Comparison of ENCODE assay signal across 8 cellular contexts in the genomic region with DNA sequence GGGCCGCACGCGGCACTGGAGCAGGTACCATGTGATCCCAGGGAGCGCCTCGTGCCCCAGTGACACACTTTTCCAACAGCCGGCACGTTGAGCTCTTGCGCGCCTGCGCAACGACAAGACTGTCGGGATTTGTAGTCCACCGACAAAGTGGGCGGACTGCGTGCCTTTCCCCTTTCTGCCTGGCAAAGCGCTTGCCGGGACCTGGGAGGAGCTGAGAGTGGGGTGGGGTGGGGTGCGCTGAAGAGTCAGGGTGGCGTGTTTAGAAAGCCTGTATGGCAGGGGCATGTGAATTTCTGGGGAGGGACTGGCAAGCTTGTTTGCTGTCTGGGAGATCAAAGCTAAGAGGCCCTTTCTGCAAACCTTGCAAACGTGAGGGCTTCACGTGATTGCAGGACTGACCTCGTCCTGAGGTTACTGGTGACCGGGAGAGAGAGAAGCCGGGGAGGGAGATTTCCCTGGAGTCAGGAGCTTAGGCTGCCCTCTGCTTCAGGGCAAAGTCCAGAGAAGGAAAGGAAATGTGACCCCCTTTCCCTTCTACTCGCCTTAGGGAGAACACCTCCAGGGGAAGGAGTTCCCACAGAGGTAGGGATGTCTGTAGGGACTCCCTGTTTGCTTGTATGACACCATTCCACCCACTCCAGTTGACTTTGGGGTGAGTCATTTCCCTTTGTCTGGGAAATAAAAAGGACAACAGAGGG. TPM values are rescaled to one million over a fixed set of nuclear protein-coding genes. Genes with fewer than 3 reads are reported as not detected.
DNase-seq lines count a peak whose midpoint lies in the region; ATAC-seq and TF ChIP-seq lines count a peak whose summit lies in the region.

No MANE protein-coding gene starts in this region.

- intact Hi-C loops in spleen (cut with DNase I; ENCODE audit: low total_unique reads): no loop called here

- H3K9me3 ChIP-seq in spleen: no peaks in the 10 kb centered on the region

- peaks cover 48 to 100% (median 85%) of the 10 kb centered on the region in 6 donors for H3K4me1 ChIP-seq in spleen

- H3K27ac ChIP-seq in spleen: peak overlapping the region; percentile 81 to 94 (median 90)

- 1 to 2% (median 2%) methylated on average over 14 to 25 of the region's 25 CpGs for WGBS in spleen, 5 donors

- peak overlapping the region; percentile 65 to 94 (median 80) for H3K4me3 ChIP-seq in spleen

- no peaks in the 10 kb centered on the region for H3K27me3 ChIP-seq in spleen (replicated peaks in 1 of 7)

- no peak for TF ChIP-seq POLR2A in spleen (IDR thresholded peaks at IDR 0.05)

- DNase-seq in DMS114 treated with DMSO at 0.1 percent for 48 hours (lab: John Stamatoyannopoulos, UW; ENCODE audit: unreplicated experiment): peak; percentile 93
- peak; percentile 95 for DNase-seq in NCI-H510A treated with DMSO at 0.1 percent for 48 hours (lab: John Stamatoyannopoulos, UW)
- DNase-seq in activated CD4-positive, alpha-beta T cell treated with anti-CD3 and anti-CD28 coated beads for 24 hours (ENCODE audit: low read depth in 2 of 2): peak; percentile 80 to 85
- DNase-seq in cerebellar nuclear complex (lab: John Stamatoyannopoulos, UW): peak; percentile 85 to 98
- peak; percentile 100 for DNase-seq in islet precursor cell
- peak; percentile 97 for DNase-seq in spleen

- TF ChIP-seq CTCF in spleen (IDR thresholded peaks at IDR 0.05 in 8 of 11, conservative IDR thresholded peaks at IDR 0.05 in 3 of 11): peak in 1 of 11 experiments; percentile 27

- ATAC-seq in HG03066 (IDR thresholded peaks at IDR 0.05; ENCODE audit: low read depth, unreplicated experiment) (peak; percentile 31), HG02884 (IDR thresholded peaks at IDR 0.05; ENCODE audit: unreplicated experiment) (no peak)

- peaks cover 0 to 18% (median 0%) of the 10 kb centered on the region in 6 donors for H3K36me3 ChIP-seq in spleen

RNA-seq across cellular contexts. Expression of a gene that starts 0.4 kb away (rescaled TPM):
- total RNA-seq in spleen: 10 to 100 TPM in 4 of 7 donors, 1 to 10 TPM in 3; 5.5 to 15.8 (median 10.2) TPM
- polyA plus RNA-seq in spleen: 1 to 10 TPM; 3.3 to 6.4 (median 5.2) TPM

RNA-seq across cellular contexts. Expression of a gene that starts 21.0 kb away (rescaled TPM):
- total RNA-seq in spleen: 100 to 1,000 TPM; 101 to 154 (median 127) TPM
- 10 to 100 TPM; 52.6 to 85.0 (median 73.3) TPM for polyA plus RNA-seq in spleen

RNA-seq across cellular contexts. Expression of a gene that starts 38.1 kb away (rescaled TPM):
- total RNA-seq in spleen: 10 to 100 TPM; 14.6 to 36.1 (median 19.7) TPM
- 10 to 100 TPM in 1 of 3 donors, 1 to 10 TPM in 2; 3.9 to 12.9 (median 4.7) TPM for polyA plus RNA-seq in spleen

RNA-seq across cellular contexts. Expression of a gene that starts 39.5 kb away (rescaled TPM):
- 100 to 1,000 TPM in 1 of 7 donors, 10 to 100 TPM in 6; 67.0 to 105 (median 78.5) TPM for total RNA-seq in spleen
- 10 to 100 TPM; 20.2 to 38.9 (median 35.0) TPM for polyA plus RNA-seq in spleen

RNA-seq across cellular contexts. Expression of a gene that starts 46.6 kb away (rescaled TPM):
- 100 to 1,000 TPM in 1 of 7 donors, 10 to 100 TPM in 6; 71.7 to 102 (median 79.1) TPM for total RNA-seq in spleen
- polyA plus RNA-seq in spleen: 10 to 100 TPM; 29.2 to 54.4 (median 42.7) TPM
